In genomic region chr9:72299017-72299603, GRCh38 we compare ENCODE assay signal across 15 cellular contexts.
DNase-seq lines count a peak whose midpoint lies in the region; ATAC-seq, FAIRE-seq and TF ChIP-seq lines count a peak whose summit lies in the region.
"Had no signal": no experiment of that assay in that cellular context is flagged by ENCODE, and none has a peak within 500 bp of the region (broad histone marks: within the 10 kb centered on the region; RNA-seq: fewer than 3 reads in every experiment).

No MANE protein-coding gene starts in this region.

- no peaks in the 10 kb centered on the region for H3K27me3 Mint-ChIP-seq in dendritic cell treated with granulocyte-macrophage colony-stimulating factor and Interleukin-4, amounts not matched to agents 40 ng/mL and 50 ng/mL, for 4 days
- peaks cover 0 to 4% (median 0%) of the 10 kb centered on the region in 3 donors for H3K27me3 Mint-ChIP-seq in immature natural killer cell (ENCODE audit: low read depth in 3 of 3)
- H3K27me3 Mint-ChIP-seq: CD4-positive, CD25-positive, alpha-beta regulatory T cell had no signal

- 61% methylated on average over 3 of the region's 8 CpGs for WGBS in mammary epithelial cell (ENCODE audit: low coverage, missing lambda C conversion rate)

- H2AFZ ChIP-seq in mammary epithelial cell (ENCODE audit: low read depth, low read length): peak overlapping the region; percentile 65
- peak overlapping the region; percentile 74 for H2AFZ ChIP-seq in keratinocyte (ENCODE audit: control insufficient read depth, low read length)

- H3K9me1 ChIP-seq in keratinocyte (ENCODE audit: control insufficient read depth, extremely low read depth, insufficient read depth, low read length): no peaks in the 10 kb centered on the region

- H4K20me1 ChIP-seq in mammary epithelial cell (ENCODE audit: insufficient read depth, low read length) (no peaks in the 10 kb centered on the region), keratinocyte (ENCODE audit: control insufficient read depth, extremely low read depth, insufficient read depth, low read length) (no peaks in the 10 kb centered on the region)
- H4K20me1 ChIP-seq: BLaER1 had no signal

- peaks cover 80% of the 10 kb centered on the region for H3K4me1 Mint-ChIP-seq in dendritic cell treated with granulocyte-macrophage colony-stimulating factor and Interleukin-4, amounts not matched to agents 40 ng/mL and 50 ng/mL, for 4 days (ENCODE audit: low read depth)
- H3K4me1 Mint-ChIP-seq in immature natural killer cell: peaks cover 27 to 36% of the 10 kb centered on the region in 2 donors

- peak; percentile 34 for FAIRE-seq in keratinocyte (lab: Jason Lieb, UNC)
- FAIRE-seq: H54 had no signal

- no peak for ATAC-seq in HG03196 (IDR thresholded peaks at IDR 0.05; ENCODE audit: unreplicated experiment)
- ATAC-seq: HCT116 had no signal

- BruUV-seq in mammary epithelial cell (replicated peaks; lab: Mats Ljungman, UMichigan): no TSS peak

- H3K27ac Mint-ChIP-seq in dendritic cell treated with granulocyte-macrophage colony-stimulating factor and Interleukin-4, amounts not matched to agents 40 ng/mL and 50 ng/mL, for 4 days: peak overlapping the region; percentile 79
- H3K27ac Mint-ChIP-seq in immature natural killer cell: no peak overlapping the region

- H3K4me2 ChIP-seq in mammary epithelial cell (ENCODE audit: insufficient read depth, low read depth, low read length) (no peak overlapping the region), keratinocyte (ENCODE audit: control insufficient read depth, extremely low read depth, insufficient read depth, low read depth, low read length) (no peak overlapping the region)
- H3K4me2 ChIP-seq: BLaER1 had no signal

- TF ChIP-seq CTCF in mammary epithelial cell (conservative IDR thresholded peaks at IDR 0.05 in 1 of 2, IDR thresholded peaks at IDR 0.05 in 1 of 2; ENCODE audit: extremely low read depth in 1 of 2, insufficient read depth in 1 of 2, low read depth in 1 of 2, low read length in 2 of 2) (no peak), breast epithelium (IDR thresholded peaks at IDR 0.05) (no peak), keratinocyte (optimal IDR thresholded peaks at IDR 0.05 in 1 of 3, IDR thresholded peaks at IDR 0.05 in 1 of 3, conservative IDR thresholded peaks at IDR 0.05 in 1 of 3; ENCODE audit: extremely low read depth in 1 of 3, insufficient read depth in 2 of 3, low read length in 3 of 3) (no peak)

- DNase-seq in mammary epithelial cell: no peak
- no peak for DNase-seq in breast epithelium (ENCODE audit: low spot score in 2 of 2)
- DNase-seq in keratinocyte (ENCODE audit: low read depth, low spot score): no peak
- no peak for DNase-seq in RKO (ENCODE audit: low spot score)
- no peak for DNase-seq in immature natural killer cell
- DNase-seq: AML-193; CD4-positive, CD25-positive, alpha-beta regulatory T cell; DMS 273 treated with DMSO at 0.1 percent for 48 hours; IMR-90 had no signal

- TF ChIP-seq POLR2A in breast epithelium (IDR thresholded peaks at IDR 0.05): no peak

- peaks cover 6% of the 10 kb centered on the region for H3K4me1 ChIP-seq in mammary epithelial cell (ENCODE audit: insufficient read depth, low read length)
- no peaks in the 10 kb centered on the region for H3K4me1 ChIP-seq in breast epithelium
- peaks cover 6% of the 10 kb centered on the region for H3K4me1 ChIP-seq in keratinocyte (ENCODE audit: control insufficient read depth, extremely low read depth, insufficient read depth, low read length)
- H3K4me1 ChIP-seq: BLaER1 had no signal

- H3K27me3 ChIP-seq in mammary epithelial cell (ENCODE audit: insufficient read depth, low read length) (no peaks in the 10 kb centered on the region), breast epithelium (no peaks in the 10 kb centered on the region), keratinocyte (ENCODE audit: control insufficient read depth, extremely low read depth, insufficient read depth, low read length) (no peaks in the 10 kb centered on the region)
- H3K27me3 ChIP-seq: BLaER1 had no signal

- H3K4me3 ChIP-seq in mammary epithelial cell (replicated peaks in 1 of 3; ENCODE audit: insufficient read depth in 1 of 3, low read depth in 2 of 3, low read length in 3 of 3): no peak overlapping the region
- no peak overlapping the region for H3K4me3 ChIP-seq in breast epithelium
- H3K4me3 ChIP-seq in keratinocyte (ENCODE audit: control insufficient read depth in 2 of 3, extremely low read depth in 1 of 3, insufficient read depth in 2 of 3, low read depth in 1 of 3, low read length in 3 of 3): no peak overlapping the region
- H3K4me3 ChIP-seq: BLaER1 had no signal

- no peaks in the 10 kb centered on the region for H3K79me2 ChIP-seq in mammary epithelial cell (ENCODE audit: insufficient read depth, low read length)
- no peaks in the 10 kb centered on the region for H3K79me2 ChIP-seq in keratinocyte (ENCODE audit: control insufficient read depth, insufficient read depth, low read length)

- intact Hi-C loops in mammary epithelial cell (cut with micrococcal nuclease): no loop called here
- intact Hi-C loops in breast epithelium (cut with DNase I; ENCODE audit: low total_unique reads): loop anchor here (10.0 kb wide), 1 partner anchor 296 kb away; no protein-coding TSS in a partner anchor
- intact Hi-C loops in dendritic cell treated with granulocyte-macrophage colony-stimulating factor and Interleukin-4, amounts not matched to agents 40 ng/mL and 50 ng/mL, for 4 days (cut with micrococcal nuclease): no loop called here

- H3K4me3 Mint-ChIP-seq in dendritic cell treated with granulocyte-macrophage colony-stimulating factor and Interleukin-4, amounts not matched to agents 40 ng/mL and 50 ng/mL, for 4 days: no peak overlapping the region
- no peak overlapping the region for H3K4me3 Mint-ChIP-seq in immature natural killer cell
- H3K4me3 Mint-ChIP-seq: CD4-positive, CD25-positive, alpha-beta regulatory T cell had no signal

- dilution Hi-C loops in mammary epithelial cell (cut with HindIII; ENCODE audit: low sequenced_read_pairs) (loop anchor here (25.0 kb wide), 1 partner anchor 538 kb away; no protein-coding TSS in a partner anchor), keratinocyte (cut with MboI; ENCODE audit: extremely low pct_ligation_motif_present, low sequenced_read_pairs) (no loop called here)

- H3K9me3 Mint-ChIP-seq in dendritic cell treated with granulocyte-macrophage colony-stimulating factor and Interleukin-4, amounts not matched to agents 40 ng/mL and 50 ng/mL, for 4 days: no peaks in the 10 kb centered on the region
- no peaks in the 10 kb centered on the region for H3K9me3 Mint-ChIP-seq in immature natural killer cell

- H3K9me3 ChIP-seq in mammary epithelial cell (replicated peaks; ENCODE audit: insufficient read depth, low read length): no peaks in the 10 kb centered on the region
- no peaks in the 10 kb centered on the region for H3K9me3 ChIP-seq in breast epithelium
- no peaks in the 10 kb centered on the region for H3K9me3 ChIP-seq in keratinocyte (ENCODE audit: control insufficient read depth, low read depth, low read length)
- H3K9me3 ChIP-seq: BLaER1 had no signal

- H3K27ac ChIP-seq in mammary epithelial cell (ENCODE audit: insufficient read depth, low read depth, low read length) (no peak overlapping the region), breast epithelium (peak overlapping the region in 1 of 2 donors; percentile 39), keratinocyte (ENCODE audit: control insufficient read depth, insufficient read depth, low read length) (no peak overlapping the region)
- H3K27ac ChIP-seq: 22Rv1, BLaER1 had no signal

- in situ Hi-C loops in mammary epithelial cell (cut with MboI; ENCODE audit: low sequenced_read_pairs in 2 of 2): loop anchor here in 1 of 2 donors (25.0 kb wide), 1 partner anchor 438 kb away; no protein-coding TSS in a partner anchor

- H3K9ac ChIP-seq in mammary epithelial cell (ENCODE audit: insufficient read depth, low read length): no peak overlapping the region
- H3K9ac ChIP-seq in keratinocyte (ENCODE audit: control insufficient read depth, extremely low read depth, insufficient read depth, low read length): no peak overlapping the region
- H3K9ac ChIP-seq: BLaER1 had no signal

- peaks cover 5% of the 10 kb centered on the region for H3K36me3 Mint-ChIP-seq in dendritic cell treated with granulocyte-macrophage colony-stimulating factor and Interleukin-4, amounts not matched to agents 40 ng/mL and 50 ng/mL, for 4 days (ENCODE audit: low read depth)
- H3K36me3 Mint-ChIP-seq in immature natural killer cell: no peaks in the 10 kb centered on the region
- H3K36me3 Mint-ChIP-seq: CD4-positive, CD25-positive, alpha-beta regulatory T cell had no signal

- no peaks in the 10 kb centered on the region for H3K36me3 ChIP-seq in mammary epithelial cell (ENCODE audit: insufficient read depth, low read length)
- H3K36me3 ChIP-seq in breast epithelium: no peaks in the 10 kb centered on the region
- H3K36me3 ChIP-seq in keratinocyte (ENCODE audit: control insufficient read depth in 2 of 2, extremely low read depth in 1 of 2, insufficient read depth in 2 of 2, low read length in 2 of 2): no peaks in the 10 kb centered on the region
- H3K36me3 ChIP-seq: BLaER1 had no signal

- CTCF ChIA-PET in mammary epithelial cell (lab: Charles Lee; ENCODE audit: low non-redundant PET): no interaction called here
